8 cellular contexts compared by ENCODE assay signal in the genomic region with DNA sequence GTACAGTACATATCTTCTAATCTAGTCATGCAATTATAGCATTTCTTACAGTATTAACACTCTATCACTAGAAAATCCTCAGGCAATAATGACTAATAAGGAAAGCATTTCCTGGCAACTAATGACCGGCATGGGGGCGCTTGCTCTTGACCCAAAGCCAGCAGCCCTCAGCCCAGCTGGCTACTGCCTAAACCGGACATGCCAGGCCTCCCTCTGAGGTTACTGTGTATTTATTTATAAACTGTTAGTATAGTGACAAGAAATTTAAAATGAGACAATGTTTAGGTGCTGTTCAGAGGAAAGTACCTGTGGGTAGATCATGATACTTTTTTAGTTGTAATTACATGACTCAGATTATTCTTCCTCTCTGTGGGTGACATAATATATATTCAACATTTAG.
DNase-seq lines count a peak whose midpoint lies in the region; ATAC-seq and TF ChIP-seq lines count a peak whose summit lies in the region.

No MANE protein-coding gene starts in this region.

- H3K36me3 ChIP-seq in SK-N-SH (replicated peaks in 1 of 2; ENCODE audit: control insufficient read depth in 1 of 2, insufficient read depth in 2 of 2, low read length in 1 of 2), result no peaks in the 10 kb centered on the region

- CTCF ChIA-PET in SK-N-SH (lab: Yijun Ruan, JAX), result no interaction called here

- no peak overlapping the region for H2AFZ ChIP-seq in SK-N-SH (ENCODE audit: low read depth)

- H3K9ac ChIP-seq in SK-N-SH, result peak overlapping the region; percentile 9; the same call in 1 of the 2 replicates

- no peaks in the 10 kb centered on the region for H3K79me2 ChIP-seq in SK-N-SH (ENCODE audit: insufficient read depth)

- ATAC-seq in GM18870 (IDR thresholded peaks at IDR 0.05; ENCODE audit: unreplicated experiment) (peak; percentile 91), HG02938 (IDR thresholded peaks at IDR 0.05; ENCODE audit: unreplicated experiment) (peak; percentile 88)

- POLR2A ChIA-PET in SK-N-SH (lab: Yijun Ruan, JAX), result no interaction called here

- H3K4me3 ChIP-seq in SK-N-SH (ENCODE audit: low read depth in 2 of 2, low read length in 1 of 2), result no peak overlapping the region

- H4K20me1 ChIP-seq in SK-N-SH (ENCODE audit: insufficient read depth), result no peaks in the 10 kb centered on the region

- peak; percentile 53 to 97; a peak in 3 of 4 replicates for TF ChIP-seq EP300 in SK-N-SH (IDR thresholded peaks at IDR 0.05; ENCODE audit: borderline replicate concordance in 1 of 2, low read depth in 1 of 2, low read length in 1 of 2)

- TF ChIP-seq RAD21 in SK-N-SH (IDR thresholded peaks at IDR 0.05; ENCODE audit: low read length), result no peak

- TF ChIP-seq CTCF in SK-N-SH (IDR thresholded peaks at IDR 0.05), result no peak

- DNase-seq in SK-N-SH, result peak; percentile 4
- DNase-seq in islet precursor cell, result peak; percentile 91
- no peak for DNase-seq in stimulated activated CD4-positive, alpha-beta T cell treated with anti-CD3 and anti-CD28 coated beads, Interleukin-1b, Interleukin-23, amount 100 ng/mL, for 48 hours
- DNase-seq in SIG-M5 (lab: John Stamatoyannopoulos, UW), result no peak
- no peak for DNase-seq in NCI-H345 treated with DMSO at 0.1 percent for 48 hours (lab: John Stamatoyannopoulos, UW; ENCODE audit: unreplicated experiment)
- no peak for DNase-seq in NCI-H2029 treated with DMSO at 0.1 percent for 48 hours (lab: John Stamatoyannopoulos, UW)

- 8% methylated on average over 3 of the region's 3 CpGs for WGBS in SK-N-SH (ENCODE audit: low lambda C conversion rate)

- H3K9me3 ChIP-seq in SK-N-SH, result no peaks in the 10 kb centered on the region

- peak overlapping the region; percentile 78 to 90; a peak in 3 of 4 replicates for H3K27ac ChIP-seq in SK-N-SH (ENCODE audit: low read depth in 2 of 2, low read length in 1 of 2)

- 0 out of 2 replicates have a peak overlapping the region, but pooled peaks have one; percentile 4 for H3K4me2 ChIP-seq in SK-N-SH

- H3K27me3 ChIP-seq in SK-N-SH (ENCODE audit: insufficient read depth), result no peaks in the 10 kb centered on the region

- H3K4me1 ChIP-seq in SK-N-SH (ENCODE audit: control insufficient read depth in 1 of 2, insufficient read depth in 2 of 2, low read depth in 1 of 2, low read length in 1 of 2), result peaks cover 10 to 24% of the 10 kb centered on the region in 2 experiments; a peak in 3 of 4 replicates

- peaks cover 15% of the 10 kb centered on the region for H3F3A ChIP-seq in SK-N-SH (replicated peaks; ENCODE audit: insufficient read depth)

- no peaks in the 10 kb centered on the region for H3K9me2 ChIP-seq in SK-N-SH

TF ChIP-seq in SK-N-SH, 30 proteins besides CTCF, POLR2A, EP300 and RAD21:
- TF ChIP-seq RXRA (IDR thresholded peaks at IDR 0.05; ENCODE audit: borderline replicate concordance, low read depth) (peak; percentile 90), JUND (IDR thresholded peaks at IDR 0.05) (peak; percentile 96), TEAD4 (IDR thresholded peaks at IDR 0.05; ENCODE audit: borderline replicate concordance, insufficient read depth) (peak; percentile 93), NRF1 (IDR thresholded peaks at IDR 0.05; ENCODE audit: low read depth, low read length) (no peak), ZBTB33 (IDR thresholded peaks at IDR 0.05; ENCODE audit: borderline replicate concordance, low read depth) (peak; percentile 69; the same call in 1 of the 2 replicates), MAX (IDR thresholded peaks at IDR 0.05; ENCODE audit: low read depth) (peak; percentile 41; the same call in 1 of the 2 replicates), EZH2phosphoT487 (IDR thresholded peaks at IDR 0.05; ENCODE audit: borderline replicate concordance, low read depth) (no peak), RFX5 (IDR thresholded peaks at IDR 0.05; ENCODE audit: low read length) (0 out of 2 replicates have a peak, but pooled peaks have one; percentile 29), GABPA (IDR thresholded peaks at IDR 0.05; ENCODE audit: low read depth) (no peak), POLR2AphosphoS5 (IDR thresholded peaks at IDR 0.05; ENCODE audit: low read depth, low read length) (peak; percentile 61; the same call in 1 of the 2 replicates), REST (IDR thresholded peaks at IDR 0.05; ENCODE audit: low read depth, low read length) (no peak), TCF12 (IDR thresholded peaks at IDR 0.05) (peak; percentile 97), PBX3 (IDR thresholded peaks at IDR 0.05) (peak; percentile 86), FOXM1 (IDR thresholded peaks at IDR 0.05; ENCODE audit: low read depth) (peak; percentile 93), NFIC (IDR thresholded peaks at IDR 0.05; ENCODE audit: borderline replicate concordance) (peak; percentile 96), MEF2A (IDR thresholded peaks at IDR 0.05; ENCODE audit: borderline replicate concordance, low read depth) (peak; percentile 97), FOSL2 (IDR thresholded peaks at IDR 0.05; ENCODE audit: borderline replicate concordance, low read depth) (peak; percentile 82), USF2 (IDR thresholded peaks at IDR 0.05; ENCODE audit: borderline replicate concordance, low read depth, low read length) (no peak)
- TF ChIP-seq, protein P1, sequence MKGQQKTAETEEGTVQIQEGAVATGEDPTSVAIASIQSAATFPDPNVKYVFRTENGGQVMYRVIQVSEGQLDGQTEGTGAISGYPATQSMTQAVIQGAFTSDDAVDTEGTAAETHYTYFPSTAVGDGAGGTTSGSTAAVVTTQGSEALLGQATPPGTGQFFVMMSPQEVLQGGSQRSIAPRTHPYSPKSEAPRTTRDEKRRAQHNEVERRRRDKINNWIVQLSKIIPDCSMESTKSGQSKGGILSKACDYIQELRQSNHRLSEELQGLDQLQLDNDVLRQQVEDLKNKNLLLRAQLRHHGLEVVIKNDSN (IDR thresholded peaks at IDR 0.05; ENCODE audit: borderline replicate concordance, low read depth), result 0 out of 2 replicates have a peak, but pooled peaks have one; percentile 18
TF ChIP-seq in SK-N-SH: peak in this region for 14.

Comparison
In these comparisons a context has a peak if more than half of its experiments do, and no peak if none do; other contexts are left out.
1. DNase-seq: peak in SK-N-SH (single experiment) and islet precursor cell (single experiment); none in stimulated activated CD4-positive, alpha-beta T cell treated with anti-CD3 and anti-CD28 coated beads, Interleukin-1b, Interleukin-23, amount 100 ng/mL, for 48 hours (single experiment), SIG-M5 (single experiment), NCI-H345 treated with DMSO at 0.1 percent for 48 hours (single experiment) and NCI-H2029 treated with DMSO at 0.1 percent for 48 hours (single experiment).